ENCODE assay signal across 15 cellular contexts in the genomic region with DNA sequence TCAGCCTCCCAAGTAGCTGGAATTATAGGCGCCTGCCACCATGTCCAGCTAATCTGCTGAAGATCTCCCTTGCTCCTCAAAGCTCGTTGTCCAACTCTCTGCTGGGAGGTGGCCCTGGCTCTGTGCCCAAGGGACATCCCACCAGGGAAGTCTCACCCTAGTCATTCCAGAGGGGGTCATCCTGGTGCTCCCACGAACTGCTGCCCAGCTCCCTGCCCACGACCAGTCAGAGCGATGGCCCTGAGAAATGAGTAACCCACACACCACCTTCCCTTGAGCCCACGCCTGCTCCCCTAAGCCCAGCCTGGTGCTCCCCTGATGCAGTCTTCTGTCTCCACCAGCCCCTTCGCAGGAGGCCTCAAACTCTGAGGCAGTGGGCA.
"Had no signal": no experiment of that assay in that cellular context is flagged by ENCODE, and none has a peak within 500 bp of the region (broad histone marks: within the 10 kb centered on the region; RNA-seq: fewer than 3 reads in every experiment).

No MANE protein-coding gene starts in this region.

- H3K4me3 ChIP-seq: body of pancreas, heart right ventricle, testis had no signal

- H3K9me3 Mint-ChIP-seq: activated CD4-positive, alpha-beta T cell treated with anti-CD3 and anti-CD28 coated beads, Interleukin-2, amount 10 ng/mL, durations not matched to agents 7 days and 5 days; activated naive CD8-positive, alpha-beta T cell treated with anti-CD3 and anti-CD28 coated beads for 36 hours; central memory CD8-positive, alpha-beta T cell; naive B cell; stimulated activated naive CD8-positive, alpha-beta T cell treated with anti-CD3 and anti-CD28 coated beads, Interleukin-15, amount 100 ng/mL, for 72 hours; T-helper 2 cell treated with Interferon-gamma antibody and Interleukin-4, amounts not matched to agents 5 μg/mL and 100 μg/mL, for 36 hours had no signal

- H3K9me3 ChIP-seq: body of pancreas, heart right ventricle, testis had no signal

- H3K27me3 ChIP-seq: body of pancreas, foreskin keratinocyte, testis had no signal

- H3K27ac Mint-ChIP-seq: activated CD4-positive, alpha-beta T cell treated with anti-CD3 and anti-CD28 coated beads, Interleukin-2, amount 10 ng/mL, durations not matched to agents 7 days and 5 days; activated naive CD8-positive, alpha-beta T cell treated with anti-CD3 and anti-CD28 coated beads for 36 hours; stimulated activated naive CD8-positive, alpha-beta T cell treated with anti-CD3 and anti-CD28 coated beads, Interleukin-15, amount 100 ng/mL, for 72 hours; T-helper 2 cell treated with Interferon-gamma antibody and Interleukin-4, amounts not matched to agents 5 μg/mL and 100 μg/mL, for 36 hours had no signal

- DNase-seq: activated CD4-positive, alpha-beta T cell treated with anti-CD3 and anti-CD28 coated beads, Interleukin-2, amount 10 ng/mL, durations not matched to agents 7 days and 5 days; activated CD8-positive, alpha-beta memory T cell treated with anti-CD3 and anti-CD28 coated beads for 24 hours; activated naive CD8-positive, alpha-beta T cell treated with anti-CD3 and anti-CD28 coated beads for 36 hours; amygdala; cortex of kidney; effector CD4-positive, alpha-beta T cell; foreskin keratinocyte; heart right ventricle; naive B cell; stimulated activated naive CD8-positive, alpha-beta T cell treated with anti-CD3 and anti-CD28 coated beads, Interleukin-15, amount 100 ng/mL, for 72 hours; testis had no signal

- H3K36me3 ChIP-seq: heart right ventricle had no signal

- H3K27me3 Mint-ChIP-seq: activated CD4-positive, alpha-beta T cell treated with anti-CD3 and anti-CD28 coated beads, Interleukin-2, amount 10 ng/mL, durations not matched to agents 7 days and 5 days; activated naive CD8-positive, alpha-beta T cell treated with anti-CD3 and anti-CD28 coated beads for 36 hours; central memory CD8-positive, alpha-beta T cell; stimulated activated naive CD8-positive, alpha-beta T cell treated with anti-CD3 and anti-CD28 coated beads, Interleukin-15, amount 100 ng/mL, for 72 hours had no signal

- ATAC-seq: body of pancreas; heart right ventricle; sciatic nerve; stimulated activated naive CD8-positive, alpha-beta T cell treated with anti-CD3 and anti-CD28 coated beads, Interleukin-15, amount 100 ng/mL, for 72 hours had no signal

- H3K4me3 Mint-ChIP-seq: activated CD4-positive, alpha-beta T cell treated with anti-CD3 and anti-CD28 coated beads, Interleukin-2, amount 10 ng/mL, durations not matched to agents 7 days and 5 days; activated naive CD8-positive, alpha-beta T cell treated with anti-CD3 and anti-CD28 coated beads for 36 hours; central memory CD8-positive, alpha-beta T cell; naive B cell; stimulated activated naive CD8-positive, alpha-beta T cell treated with anti-CD3 and anti-CD28 coated beads, Interleukin-15, amount 100 ng/mL, for 72 hours; T-helper 2 cell treated with Interferon-gamma antibody and Interleukin-4, amounts not matched to agents 5 μg/mL and 100 μg/mL, for 36 hours had no signal

- H3K27ac ChIP-seq: body of pancreas, foreskin keratinocyte, heart right ventricle, testis had no signal

- H3K36me3 Mint-ChIP-seq: activated naive CD8-positive, alpha-beta T cell treated with anti-CD3 and anti-CD28 coated beads for 36 hours; naive B cell had no signal
